In the genomic region with DNA sequence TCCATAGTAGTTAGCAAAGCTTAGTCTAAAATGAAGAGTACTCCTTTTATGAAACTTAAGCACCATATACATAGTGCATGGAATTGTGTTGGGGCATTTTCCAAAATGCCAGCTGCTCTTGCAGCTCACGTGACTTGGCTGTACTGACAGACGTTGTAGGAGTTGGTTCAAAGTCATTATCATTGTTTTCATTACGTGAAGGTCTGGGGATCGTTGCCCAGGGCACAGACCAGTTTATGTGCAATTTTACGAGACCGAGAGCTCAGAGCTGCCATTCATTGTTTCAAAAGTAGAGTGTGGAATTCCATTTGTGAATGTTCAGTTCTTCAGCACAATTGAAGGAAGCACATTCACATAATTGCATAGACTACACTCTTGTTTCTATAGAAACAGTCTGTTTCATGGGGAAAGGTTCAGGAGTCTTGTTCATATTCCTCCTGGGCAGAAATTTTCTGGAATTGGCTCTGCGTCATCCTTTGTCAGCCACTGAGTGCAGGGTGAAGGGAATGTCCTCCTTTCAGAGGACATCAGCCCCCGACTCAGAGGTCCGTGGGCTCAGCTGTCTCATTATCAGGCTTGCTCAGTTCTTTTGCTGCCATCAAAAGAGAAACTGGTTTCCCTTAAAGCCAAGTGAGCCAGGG, we compare ENCODE assay signal across 23 cellular contexts. TPM values are rescaled to one million over a fixed set of nuclear protein-coding genes. Genes with fewer than 3 reads are reported as not detected.
"Had no signal": no experiment of that assay in that cellular context is flagged by ENCODE, and none has a peak within 500 bp of the region (broad histone marks: within the 10 kb centered on the region; RNA-seq: fewer than 3 reads in every experiment).

No MANE protein-coding gene starts in this region.

- H3K4me1 Mint-ChIP-seq: activated CD4-positive, alpha-beta T cell treated with anti-CD3 and anti-CD28 coated beads, Interleukin-2, amount 10 ng/mL, durations not matched to agents 7 days and 5 days; stimulated activated naive CD8-positive, alpha-beta T cell treated with anti-CD3 and anti-CD28 coated beads, Interleukin-15, amount 100 ng/mL, for 72 hours had no signal

- H3K9me3 ChIP-seq: lower lobe of right lung, suprapubic skin had no signal

- H3K27ac ChIP-seq: epithelial cell of prostate, foreskin keratinocyte, lower lobe of right lung, suprapubic skin had no signal

- H3K4me1 ChIP-seq: foreskin keratinocyte, lower lobe of right lung, suprapubic skin had no signal

- H3K9me3 Mint-ChIP-seq: stimulated activated naive CD8-positive, alpha-beta T cell treated with anti-CD3 and anti-CD28 coated beads, Interleukin-15, amount 100 ng/mL, for 72 hours; type B pancreatic cell had no signal

- H3K36me3 ChIP-seq: lower lobe of right lung, suprapubic skin had no signal

- H3K27me3 ChIP-seq: foreskin keratinocyte had no signal

- ATAC-seq: activated CD8-positive, alpha-beta T cell treated with anti-CD3 and anti-CD28 coated beads, Interleukin-2, amount 10 ng/mL, durations not matched to agents 7 days and 5 days; effector memory CD8-positive, alpha-beta T cell; foreskin keratinocyte; lower lobe of right lung; naive thymus-derived CD8-positive, alpha-beta T cell; right cardiac atrium; stimulated activated naive CD8-positive, alpha-beta T cell treated with anti-CD3 and anti-CD28 coated beads, Interleukin-15, amount 100 ng/mL, for 72 hours had no signal

- H3K4me3 ChIP-seq: lower lobe of right lung, suprapubic skin had no signal

- H3K4me3 Mint-ChIP-seq: activated CD4-positive, alpha-beta T cell treated with anti-CD3 and anti-CD28 coated beads, Interleukin-2, amount 10 ng/mL, durations not matched to agents 7 days and 5 days; activated CD8-positive, alpha-beta T cell treated with anti-CD3 and anti-CD28 coated beads, Interleukin-2, amount 10 ng/mL, durations not matched to agents 7 days and 5 days; effector memory CD8-positive, alpha-beta T cell; naive thymus-derived CD8-positive, alpha-beta T cell; stimulated activated naive CD8-positive, alpha-beta T cell treated with anti-CD3 and anti-CD28 coated beads, Interleukin-15, amount 100 ng/mL, for 72 hours; type B pancreatic cell had no signal

- H3K36me3 Mint-ChIP-seq: type B pancreatic cell had no signal

- DNase-seq: activated CD4-positive, alpha-beta T cell treated with anti-CD3 and anti-CD28 coated beads, Interleukin-2, amount 10 ng/mL, durations not matched to agents 7 days and 5 days; activated CD8-positive, alpha-beta T cell treated with anti-CD3 and anti-CD28 coated beads, Interleukin-2, amount 10 ng/mL, durations not matched to agents 7 days and 5 days; activated effector memory CD4-positive, alpha-beta T cell treated with Interleukin-2 at 50 U/mL for 16 hours; activated naive CD4-positive, alpha-beta T cell treated with anti-CD3 and anti-CD28 coated beads, Interleukin-2, amount 50 U/mL, for 16 hours; activated T-cell treated with anti-CD3 and anti-CD28 coated beads, Interleukin-2, amount 50 U/mL, for 48 hours; effector memory CD8-positive, alpha-beta T cell; foreskin keratinocyte; glutamatergic neuron; islet precursor cell; lower lobe of right lung; naive thymus-derived CD8-positive, alpha-beta T cell; posterior cingulate gyrus; right cardiac atrium; stimulated activated naive CD8-positive, alpha-beta T cell treated with anti-CD3 and anti-CD28 coated beads, Interleukin-15, amount 100 ng/mL, for 72 hours; T-helper 1 cell; T1000 had no signal

- H3K27ac Mint-ChIP-seq: activated CD4-positive, alpha-beta T cell treated with anti-CD3 and anti-CD28 coated beads, Interleukin-2, amount 10 ng/mL, durations not matched to agents 7 days and 5 days; activated CD8-positive, alpha-beta T cell treated with anti-CD3 and anti-CD28 coated beads, Interleukin-2, amount 10 ng/mL, durations not matched to agents 7 days and 5 days; effector memory CD8-positive, alpha-beta T cell; naive thymus-derived CD8-positive, alpha-beta T cell; stimulated activated naive CD8-positive, alpha-beta T cell treated with anti-CD3 and anti-CD28 coated beads, Interleukin-15, amount 100 ng/mL, for 72 hours; type B pancreatic cell had no signal

RNA-seq across cellular contexts. Expression of gene GABRG3, which starts 54.5 kb away (rescaled TPM):
- total RNA-seq: activated CD4-positive, alpha-beta T cell treated with anti-CD3 and anti-CD28 coated beads, Interleukin-2, amount 10 ng/mL, durations not matched to agents 7 days and 5 days; activated CD8-positive, alpha-beta T cell treated with anti-CD3 and anti-CD28 coated beads, Interleukin-2, amount 10 ng/mL, durations not matched to agents 7 days and 5 days; dermis microvascular lymphatic vessel endothelial cell; fibroblast of lung; foreskin keratinocyte; lower lobe of right lung; mesenteric fat pad; naive thymus-derived CD8-positive, alpha-beta T cell; right cardiac atrium had no signal
- polyA plus RNA-seq: adipose tissue; fibroblast of lung; foreskin keratinocyte; naive thymus-derived CD8-positive, alpha-beta T cell had no signal
